1 cellular context compared by ENCODE assay signal in the genomic region with DNA sequence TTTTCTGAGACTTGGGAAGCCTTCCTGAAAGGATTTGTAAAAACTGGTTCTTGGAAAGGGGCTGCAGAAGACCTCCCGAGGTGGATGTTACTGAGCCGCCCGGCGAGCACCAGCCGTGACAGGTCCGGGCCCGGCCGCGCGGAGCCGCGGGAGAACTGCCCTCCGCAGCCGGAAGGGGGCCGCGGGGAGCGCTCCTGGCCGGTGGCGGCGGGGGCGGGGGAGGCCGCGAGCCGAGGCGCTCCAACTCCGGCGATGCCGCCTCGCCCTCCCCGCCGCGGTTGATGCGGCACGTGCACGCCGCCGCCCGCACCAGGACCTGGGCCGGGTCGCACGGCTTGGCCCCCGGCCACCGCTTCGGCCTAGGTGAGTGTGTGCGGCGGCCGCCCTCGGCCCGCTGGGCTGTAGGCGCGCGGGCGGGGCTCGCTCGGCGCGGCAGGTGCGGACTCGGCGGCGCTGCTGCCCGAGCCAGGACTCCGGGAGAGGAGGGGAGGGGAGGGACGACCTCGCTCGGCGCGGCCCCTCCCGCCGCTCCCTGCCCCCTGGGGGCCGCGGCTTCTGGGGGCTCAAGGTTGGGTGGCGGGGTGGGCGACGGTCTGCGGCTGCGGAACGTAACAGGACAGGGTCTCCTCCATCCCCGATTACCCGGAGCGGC.
TF ChIP-seq lines count a peak whose summit lies in the region.

No MANE protein-coding gene starts in this region.

TF ChIP-seq in K562, 482 proteins besides CTCF, POLR2A, EP300 and RAD21 (continued from another document):
- TF ChIP-seq, protein P1, sequence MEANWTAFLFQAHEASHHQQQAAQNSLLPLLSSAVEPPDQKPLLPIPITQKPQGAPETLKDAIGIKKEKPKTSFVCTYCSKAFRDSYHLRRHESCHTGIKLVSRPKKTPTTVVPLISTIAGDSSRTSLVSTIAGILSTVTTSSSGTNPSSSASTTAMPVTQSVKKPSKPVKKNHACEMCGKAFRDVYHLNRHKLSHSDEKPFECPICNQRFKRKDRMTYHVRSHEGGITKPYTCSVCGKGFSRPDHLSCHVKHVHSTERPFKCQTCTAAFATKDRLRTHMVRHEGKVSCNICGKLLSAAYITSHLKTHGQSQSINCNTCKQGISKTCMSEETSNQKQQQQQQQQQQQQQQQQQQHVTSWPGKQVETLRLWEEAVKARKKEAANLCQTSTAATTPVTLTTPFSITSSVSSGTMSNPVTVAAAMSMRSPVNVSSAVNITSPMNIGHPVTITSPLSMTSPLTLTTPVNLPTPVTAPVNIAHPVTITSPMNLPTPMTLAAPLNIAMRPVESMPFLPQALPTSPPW (CRISPR knock-in tag; IDR thresholded peaks at IDR 0.05), result 0 out of 2 replicates have a peak, but pooled peaks have one; percentile 17
- TF ChIP-seq, protein P2, sequence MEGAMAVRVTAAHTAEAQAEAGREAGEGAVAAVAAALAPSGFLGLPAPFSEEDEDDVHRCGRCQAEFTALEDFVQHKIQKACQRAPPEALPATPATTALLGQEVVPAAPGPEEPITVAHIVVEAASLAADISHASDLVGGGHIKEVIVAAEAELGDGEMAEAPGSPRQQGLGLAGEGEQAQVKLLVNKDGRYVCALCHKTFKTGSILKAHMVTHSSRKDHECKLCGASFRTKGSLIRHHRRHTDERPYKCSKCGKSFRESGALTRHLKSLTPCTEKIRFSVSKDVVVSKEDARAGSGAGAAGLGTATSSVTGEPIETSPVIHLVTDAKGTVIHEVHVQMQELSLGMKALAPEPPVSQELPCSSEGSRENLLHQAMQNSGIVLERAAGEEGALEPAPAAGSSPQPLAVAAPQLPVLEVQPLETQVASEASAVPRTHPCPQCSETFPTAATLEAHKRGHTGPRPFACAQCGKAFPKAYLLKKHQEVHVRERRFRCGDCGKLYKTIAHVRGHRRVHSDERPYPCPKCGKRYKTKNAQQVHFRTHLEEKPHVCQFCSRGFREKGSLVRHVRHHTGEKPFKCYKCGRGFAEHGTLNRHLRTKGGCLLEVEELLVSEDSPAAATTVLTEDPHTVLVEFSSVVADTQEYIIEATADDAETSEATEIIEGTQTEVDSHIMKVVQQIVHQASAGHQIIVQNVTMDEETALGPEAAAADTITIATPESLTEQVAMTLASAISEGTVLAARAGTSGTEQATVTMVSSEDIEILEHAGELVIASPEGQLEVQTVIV (CRISPR knock-in tag; IDR thresholded peaks at IDR 0.05; ENCODE audit: borderline replicate concordance), result no peak
- TF ChIP-seq SETDB1 (IDR thresholded peaks at IDR 0.05; ENCODE audit: low read length) (no peak), GATAD2B (IDR thresholded peaks at IDR 0.05; ENCODE audit: borderline replicate concordance) (no peak), CTBP1 (IDR thresholded peaks at IDR 0.05; ENCODE audit: borderline replicate concordance) (peak; percentile 57; the same call in 1 of the 2 replicates), ILK (tag; IDR thresholded peaks at IDR 0.05; ENCODE audit: borderline replicate concordance, low read depth) (no peak), POLR2G (IDR thresholded peaks at IDR 0.05; ENCODE audit: low read depth, low read length) (0 out of 2 replicates have a peak, but pooled peaks have one; percentile 27), CXXC5 (CRISPR knock-in tag; IDR thresholded peaks at IDR 0.05) (0 out of 2 replicates have a peak, but pooled peaks have one; percentile 22), NR2C1 (IDR thresholded peaks at IDR 0.05) (no peak), NR2C1 (tag; IDR thresholded peaks at IDR 0.05) (no peak), BHLHE40 (IDR thresholded peaks at IDR 0.05; ENCODE audit: low read length) (peak; percentile 21; the same call in 1 of the 2 replicates), NFRKB (IDR thresholded peaks at IDR 0.05; ENCODE audit: low read depth) (no peak)
- TF ChIP-seq, protein P3, sequence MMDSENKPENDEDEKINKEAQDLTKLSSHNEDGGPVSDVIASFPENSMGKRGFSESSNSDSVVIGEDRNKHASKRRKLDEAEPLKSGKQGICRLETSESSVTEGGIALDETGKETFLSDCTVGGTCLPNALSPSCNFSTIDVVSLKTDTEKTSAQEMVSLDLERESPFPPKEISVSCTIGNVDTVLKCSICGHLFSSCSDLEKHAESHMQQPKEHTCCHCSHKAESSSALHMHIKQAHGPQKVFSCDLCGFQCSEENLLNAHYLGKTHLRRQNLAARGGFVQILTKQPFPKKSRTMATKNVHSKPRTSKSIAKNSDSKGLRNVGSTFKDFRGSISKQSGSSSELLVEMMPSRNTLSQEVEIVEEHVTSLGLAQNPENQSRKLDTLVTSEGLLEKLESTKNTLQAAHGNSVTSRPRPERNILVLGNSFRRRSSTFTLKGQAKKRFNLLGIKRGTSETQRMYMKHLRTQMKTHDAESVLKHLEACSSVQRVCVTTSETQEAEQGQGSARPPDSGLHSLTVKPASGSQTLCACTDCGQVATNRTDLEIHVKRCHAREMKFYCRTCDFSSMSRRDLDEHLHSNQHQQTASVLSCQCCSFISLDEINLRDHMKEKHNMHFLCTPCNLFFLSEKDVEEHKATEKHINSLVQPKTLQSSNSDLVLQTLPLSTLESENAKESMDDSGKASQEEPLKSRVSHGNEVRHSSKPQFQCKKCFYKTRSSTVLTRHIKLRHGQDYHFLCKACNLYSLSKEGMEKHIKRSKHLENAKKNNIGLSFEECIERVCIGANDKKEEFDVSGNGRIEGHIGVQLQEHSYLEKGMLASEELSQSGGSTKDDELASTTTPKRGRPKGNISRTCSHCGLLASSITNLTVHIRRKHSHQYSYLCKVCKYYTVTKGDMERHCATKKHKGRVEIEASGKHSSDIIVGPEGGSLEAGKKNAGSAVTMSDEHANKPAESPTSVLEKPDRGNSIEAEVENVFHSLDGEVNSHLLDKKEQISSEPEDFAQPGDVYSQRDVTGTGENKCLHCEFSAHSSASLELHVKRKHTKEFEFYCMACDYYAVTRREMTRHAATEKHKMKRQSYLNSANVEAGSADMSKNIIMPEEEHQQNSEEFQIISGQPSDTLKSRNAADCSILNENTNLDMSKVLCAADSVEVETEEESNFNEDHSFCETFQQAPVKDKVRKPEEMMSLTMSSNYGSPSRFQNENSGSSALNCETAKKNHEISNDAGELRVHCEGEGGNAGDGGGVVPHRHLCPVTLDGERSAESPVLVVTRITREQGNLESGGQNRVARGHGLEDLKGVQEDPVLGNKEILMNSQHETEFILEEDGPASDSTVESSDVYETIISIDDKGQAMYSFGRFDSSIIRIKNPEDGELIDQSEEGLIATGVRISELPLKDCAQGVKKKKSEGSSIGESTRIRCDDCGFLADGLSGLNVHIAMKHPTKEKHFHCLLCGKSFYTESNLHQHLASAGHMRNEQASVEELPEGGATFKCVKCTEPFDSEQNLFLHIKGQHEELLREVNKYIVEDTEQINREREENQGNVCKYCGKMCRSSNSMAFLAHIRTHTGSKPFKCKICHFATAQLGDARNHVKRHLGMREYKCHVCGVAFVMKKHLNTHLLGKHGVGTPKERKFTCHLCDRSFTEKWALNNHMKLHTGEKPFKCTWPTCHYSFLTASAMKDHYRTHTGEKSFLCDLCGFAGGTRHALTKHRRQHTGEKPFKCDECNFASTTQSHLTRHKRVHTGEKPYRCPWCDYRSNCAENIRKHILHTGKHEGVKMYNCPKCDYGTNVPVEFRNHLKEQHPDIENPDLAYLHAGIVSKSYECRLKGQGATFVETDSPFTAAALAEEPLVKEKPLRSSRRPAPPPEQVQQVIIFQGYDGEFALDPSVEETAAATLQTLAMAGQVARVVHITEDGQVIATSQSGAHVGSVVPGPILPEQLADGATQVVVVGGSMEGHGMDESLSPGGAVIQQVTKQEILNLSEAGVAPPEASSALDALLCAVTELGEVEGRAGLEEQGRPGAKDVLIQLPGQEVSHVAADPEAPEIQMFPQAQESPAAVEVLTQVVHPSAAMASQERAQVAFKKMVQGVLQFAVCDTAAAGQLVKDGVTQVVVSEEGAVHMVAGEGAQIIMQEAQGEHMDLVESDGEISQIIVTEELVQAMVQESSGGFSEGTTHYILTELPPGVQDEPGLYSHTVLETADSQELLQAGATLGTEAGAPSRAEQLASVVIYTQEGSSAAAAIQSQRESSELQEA (IDR thresholded peaks at IDR 0.05; ENCODE audit: low read depth), result no peak
- TF ChIP-seq, protein P4, sequence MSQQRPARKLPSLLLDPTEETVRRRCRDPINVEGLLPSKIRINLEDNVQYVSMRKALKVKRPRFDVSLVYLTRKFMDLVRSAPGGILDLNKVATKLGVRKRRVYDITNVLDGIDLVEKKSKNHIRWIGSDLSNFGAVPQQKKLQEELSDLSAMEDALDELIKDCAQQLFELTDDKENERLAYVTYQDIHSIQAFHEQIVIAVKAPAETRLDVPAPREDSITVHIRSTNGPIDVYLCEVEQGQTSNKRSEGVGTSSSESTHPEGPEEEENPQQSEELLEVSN (IDR thresholded peaks at IDR 0.05; ENCODE audit: borderline replicate concordance in 1 of 2, extremely low read depth in 1 of 2, insufficient read depth in 1 of 2, insufficient read length in 1 of 2, low read depth in 1 of 2, low read length in 1 of 2, poor library complexity in 1 of 2, severe bottlenecking in 1 of 2), result peak in 1 of 2 experiments; percentile 86
